In the genomic region with DNA sequence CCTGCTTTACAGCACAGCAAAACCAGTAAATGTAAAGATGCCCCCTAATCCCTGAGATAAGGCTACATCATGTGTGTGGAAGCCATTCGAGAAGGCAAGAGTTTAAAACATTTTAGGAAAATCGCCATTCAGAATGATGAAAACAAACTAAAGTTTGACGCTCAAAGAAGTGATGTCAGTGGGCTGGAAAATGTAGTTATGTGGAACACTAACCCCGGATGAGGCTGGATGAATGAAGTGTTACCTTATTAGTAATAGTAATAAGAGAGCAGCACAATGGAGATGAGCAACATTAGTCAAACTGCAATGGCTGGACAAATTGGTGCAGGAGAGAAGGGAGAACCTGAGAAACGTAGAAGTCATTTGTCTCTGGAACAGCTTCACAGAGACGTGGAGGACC, we compare ENCODE assay signal across 28 cellular contexts.
"Had no signal": no experiment of that assay in that cellular context is flagged by ENCODE, and none has a peak within 500 bp of the region (broad histone marks: within the 10 kb centered on the region; RNA-seq: fewer than 3 reads in every experiment).

No MANE protein-coding gene starts in this region.

- H3K27ac Mint-ChIP-seq: stimulated activated effector memory CD8-positive, alpha-beta T cell treated with anti-CD3 and anti-CD28 coated beads, Interleukin-12 subunit alpha, Interleukin-12 subunit beta, amount 100 ng/mL, for 72 hours; stimulated activated memory B cell treated with anti-CD40 and anti-IgM and Interleukin-4, amounts not matched to agents 10 μg/mL and 1 μg/mL and 100 μg/mL, for 72 hours; stimulated activated naive B cell treated with anti-CD40 and anti-IgM and Interleukin-4, amounts not matched to agents 10 μg/mL and 1 μg/mL and 100 μg/mL, for 72 hours; stimulated activated naive CD8-positive, alpha-beta T cell treated with anti-CD3 and anti-CD28 coated beads, Interleukin-15, amount 100 ng/mL, for 72 hours; stimulated activated naive CD8-positive, alpha-beta T cell treated with anti-CD3 and anti-CD28 coated beads, Interleukin-15, Interleukin-2, amounts not matched to agents 100 ng/mL and 50 ng/mL, for 24 hours; type B pancreatic cell had no signal

- FAIRE-seq: urothelium cell line had no signal

- H3K4me3 ChIP-seq: stomach, suprapubic skin, testis, thoracic aorta, thyroid gland, tibial nerve, transverse colon, upper lobe of left lung, upper lobe of right lung, uterus, vagina had no signal

- ATAC-seq: stimulated activated effector memory CD8-positive, alpha-beta T cell treated with anti-CD3 and anti-CD28 coated beads, Interleukin-12 subunit alpha, Interleukin-12 subunit beta, amount 100 ng/mL, for 72 hours; stimulated activated memory B cell treated with anti-CD40 and anti-IgM and Interleukin-4, amounts not matched to agents 10 μg/mL and 1 μg/mL and 100 μg/mL, for 72 hours; stimulated activated naive CD8-positive, alpha-beta T cell treated with anti-CD3 and anti-CD28 coated beads, Interleukin-15, amount 100 ng/mL, for 72 hours; stimulated activated naive CD8-positive, alpha-beta T cell treated with anti-CD3 and anti-CD28 coated beads, Interleukin-15, Interleukin-2, amounts not matched to agents 100 U/mL and 50 U/mL, for 24 hours; upper lobe of right lung had no signal

- H3K27me3 Mint-ChIP-seq: stimulated activated memory B cell treated with anti-CD40 and anti-IgM and Interleukin-4, amounts not matched to agents 10 μg/mL and 1 μg/mL and 100 μg/mL, for 72 hours had no signal

- H3K36me3 Mint-ChIP-seq: stimulated activated effector memory CD8-positive, alpha-beta T cell treated with anti-CD3 and anti-CD28 coated beads, Interleukin-12 subunit alpha, Interleukin-12 subunit beta, amount 100 ng/mL, for 72 hours; stimulated activated memory B cell treated with anti-CD40 and anti-IgM and Interleukin-4, amounts not matched to agents 10 μg/mL and 1 μg/mL and 100 μg/mL, for 72 hours; stimulated activated naive B cell treated with anti-CD40 and anti-IgM and Interleukin-4, amounts not matched to agents 10 μg/mL and 1 μg/mL and 100 μg/mL, for 72 hours; type B pancreatic cell had no signal

- H3K27ac ChIP-seq: stomach, suprapubic skin, testis, thoracic aorta, thyroid gland, tibial nerve, transverse colon, upper lobe of left lung, upper lobe of right lung, uterus, vagina had no signal

- H3K4me3 Mint-ChIP-seq: stimulated activated effector memory CD8-positive, alpha-beta T cell treated with anti-CD3 and anti-CD28 coated beads, Interleukin-12 subunit alpha, Interleukin-12 subunit beta, amount 100 ng/mL, for 72 hours; stimulated activated naive CD8-positive, alpha-beta T cell treated with anti-CD3 and anti-CD28 coated beads, Interleukin-15, Interleukin-2, amounts not matched to agents 100 ng/mL and 50 ng/mL, for 24 hours; type B pancreatic cell had no signal

- H3K9me3 ChIP-seq: suprapubic skin, testis, thoracic aorta, thyroid gland, transverse colon, upper lobe of right lung, uterus, vagina had no signal

- DNase-seq: stimulated activated CD4-positive, alpha-beta T cell treated with anti-CD3 and anti-CD28 coated beads, Interleukin-2, amount 100 ng/mL, for 48 hours; stimulated activated CD4-positive, alpha-beta T cell treated with anti-CD3 and anti-CD28 coated beads, Interleukin-4, amount 100 ng/mL, for 1 hour; stimulated activated CD4-positive, alpha-beta T cell treated with anti-CD3 and anti-CD28 coated beads, Interleukin-4, amount 100 ng/mL, for 24 hours; stimulated activated CD4-positive, alpha-beta T cell treated with anti-CD3 and anti-CD28 coated beads, Interleukin-4, amount 100 ng/mL, for 4 hours; stimulated activated CD8-positive, alpha-beta memory T cell treated with anti-CD3 and anti-CD28 coated beads, Interleukin-4, amount 100 ng/mL, for 48 hours; stimulated activated naive B cell treated with anti-CD40 and anti-IgM and Interleukin-4, amounts not matched to agents 10 μg/mL and 1 μg/mL and 100 μg/mL, for 72 hours; stimulated activated naive CD4-positive, alpha-beta T cell; stimulated activated naive CD4-positive, alpha-beta T cell treated with Interleukin-2 at 50 U/mL for 16 hours; stimulated activated naive CD8-positive, alpha-beta T cell treated with anti-CD3 and anti-CD28 coated beads, Interleukin-15, amount 100 ng/mL, for 72 hours; stimulated activated naive CD8-positive, alpha-beta T cell treated with anti-CD3 and anti-CD28 coated beads, Interleukin-15, Interleukin-2, amounts not matched to agents 100 U/mL and 50 U/mL, for 24 hours; stomach; substantia nigra; testis; thyroid gland; transverse colon; trophoblast cell; upper lobe of left lung; upper lobe of right lung; uterus had no signal

- H3K4me1 ChIP-seq: testis, thyroid gland, transverse colon, uterus had no signal

- H3K9me3 Mint-ChIP-seq: stimulated activated effector memory CD8-positive, alpha-beta T cell treated with anti-CD3 and anti-CD28 coated beads, Interleukin-12 subunit alpha, Interleukin-12 subunit beta, amount 100 ng/mL, for 72 hours; stimulated activated memory B cell treated with anti-CD40 and anti-IgM and Interleukin-4, amounts not matched to agents 10 μg/mL and 1 μg/mL and 100 μg/mL, for 72 hours; stimulated activated naive CD8-positive, alpha-beta T cell treated with anti-CD3 and anti-CD28 coated beads, Interleukin-15, Interleukin-2, amounts not matched to agents 100 ng/mL and 50 ng/mL, for 24 hours; type B pancreatic cell had no signal

- H3K27me3 ChIP-seq: stomach, suprapubic skin, testis, thyroid gland, tibial nerve, transverse colon, upper lobe of left lung, upper lobe of right lung, uterus, vagina had no signal

- H3K36me3 ChIP-seq: stomach, suprapubic skin, thoracic aorta, thyroid gland, tibial nerve, transverse colon, upper lobe of left lung, upper lobe of right lung, uterus, vagina had no signal
